ENCODE assay signal across 11 cellular contexts in genomic region chr6:13427346-13427745, GRCh38.
DNase-seq lines count a peak whose midpoint lies in the region; ATAC-seq and TF ChIP-seq lines count a peak whose summit lies in the region.
"Had no signal": no experiment of that assay in that cellular context is flagged by ENCODE, and none has a peak within 500 bp of the region (broad histone marks: within the 10 kb centered on the region; RNA-seq: fewer than 3 reads in every experiment).

No MANE protein-coding gene starts in this region.

- POLR2A ChIA-PET in T-cell (lab: Charles Lee) = interaction anchor here in 1 of 2 donors (0.6 kb wide), 1 partner anchor 36 kb away, joined by 3 read pairs; no protein-coding TSS in a partner anchor
- POLR2A ChIA-PET in naive thymus-derived CD4-positive, alpha-beta T cell (lab: Charles Lee) = no interaction called here

- H3K4me3 Mint-ChIP-seq in T-cell (peak overlapping the region; percentile 60 to 78 (median 62)), HFFc6 (no peak overlapping the region)
- peak overlapping the region; percentile 62 to 92 (median 80) for H3K4me3 Mint-ChIP-seq in naive thymus-derived CD4-positive, alpha-beta T cell

- H3K27me3 ChIP-seq in DOHH2 (ENCODE audit: control insufficient read depth, low read length) = no peaks in the 10 kb centered on the region
- no peaks in the 10 kb centered on the region for H3K27me3 ChIP-seq in naive thymus-derived CD4-positive, alpha-beta T cell (ENCODE audit: control insufficient read depth in 2 of 2, insufficient read depth in 2 of 2, low read length in 2 of 2)
- H3K27me3 ChIP-seq: testis had no signal

- H3K27me3 Mint-ChIP-seq in T-cell = no peaks in the 10 kb centered on the region
- H3K27me3 Mint-ChIP-seq in naive thymus-derived CD4-positive, alpha-beta T cell = peaks cover 0 to 2% (median 0%) of the 10 kb centered on the region in 5 donors
- H3K27me3 Mint-ChIP-seq in HFFc6 (ENCODE audit: insufficient read depth) = no peaks in the 10 kb centered on the region

- no peak for DNase-seq in T-cell
- no peak for DNase-seq in naive thymus-derived CD4-positive, alpha-beta T cell
- no peak for DNase-seq in HFFc6
- DNase-seq: left cardiac atrium, NCI-H748 treated with DMSO at 0.1 percent for 48 hours, testis had no signal

- H3F3A ChIP-seq in DOHH2 (ENCODE audit: control insufficient read depth, insufficient read depth) = no peaks in the 10 kb centered on the region

- H3K9me3 Mint-ChIP-seq in T-cell (no peaks in the 10 kb centered on the region), HFFc6 (no peaks in the 10 kb centered on the region)
- H3K9me3 Mint-ChIP-seq in naive thymus-derived CD4-positive, alpha-beta T cell = no peaks in the 10 kb centered on the region

- H3K36me3 ChIP-seq in DOHH2 (ENCODE audit: control insufficient read depth, low read length) = no peaks in the 10 kb centered on the region
- H3K36me3 ChIP-seq in naive thymus-derived CD4-positive, alpha-beta T cell (ENCODE audit: control insufficient read depth in 2 of 3, insufficient read depth in 3 of 3, low read length in 3 of 3) = no peaks in the 10 kb centered on the region

- ATAC-seq in GM19035 (IDR thresholded peaks at IDR 0.05; ENCODE audit: unreplicated experiment) (peak; percentile 17), T-cell (replicated peaks in 1 of 4) (peak in 1 of 4 experiments; percentile 22), HG03521 (IDR thresholded peaks at IDR 0.05; ENCODE audit: unreplicated experiment) (no peak), GM18498 (IDR thresholded peaks at IDR 0.05; ENCODE audit: unreplicated experiment) (no peak), HG03108 (IDR thresholded peaks at IDR 0.05; ENCODE audit: unreplicated experiment) (no peak)
- ATAC-seq in naive thymus-derived CD4-positive, alpha-beta T cell = no peak

- H3K4me3 ChIP-seq in DOHH2 (ENCODE audit: low read length) = peak overlapping the region; percentile 46; the same call in 1 of the 2 replicates
- H3K4me3 ChIP-seq in naive thymus-derived CD4-positive, alpha-beta T cell (ENCODE audit: low read length) = no peak overlapping the region
- H3K4me3 ChIP-seq: testis had no signal

- no peaks in the 10 kb centered on the region for H3K79me2 ChIP-seq in DOHH2 (ENCODE audit: control insufficient read depth, low read length)

- no peaks in the 10 kb centered on the region for H3K9me3 ChIP-seq in DOHH2 (ENCODE audit: control insufficient read depth, insufficient read depth, low read length)
- no peaks in the 10 kb centered on the region for H3K9me3 ChIP-seq in naive thymus-derived CD4-positive, alpha-beta T cell (ENCODE audit: control insufficient read depth in 2 of 3, low read length in 3 of 3)
- H3K9me3 ChIP-seq: testis had no signal

- H3K27ac ChIP-seq in DOHH2 (ENCODE audit: low read depth, low read length) = no peak overlapping the region
- no peak overlapping the region for H3K27ac ChIP-seq in naive thymus-derived CD4-positive, alpha-beta T cell (ENCODE audit: low read depth, low read length)
- H3K27ac ChIP-seq: testis had no signal

- no peaks in the 10 kb centered on the region for H4K20me1 ChIP-seq in DOHH2 (ENCODE audit: control insufficient read depth, insufficient read depth, low read depth, low read length)

- intact Hi-C loops in naive thymus-derived CD4-positive, alpha-beta T cell (cut with micrococcal nuclease) = loop anchor here in 1 of 2 donors (5.0 kb wide), 1 partner anchor 45 kb away; no protein-coding TSS in a partner anchor

- H3K9me2 ChIP-seq in DOHH2 (replicated peaks; ENCODE audit: control insufficient read depth, low read length) = no peaks in the 10 kb centered on the region

- peak overlapping the region; percentile 16 to 81 for H3K27ac Mint-ChIP-seq in T-cell
- peak overlapping the region in 6 of 9 donors; percentile 1 to 83 (median 56) for H3K27ac Mint-ChIP-seq in naive thymus-derived CD4-positive, alpha-beta T cell
- H3K27ac Mint-ChIP-seq in HFFc6 = no peak overlapping the region

- H3K4me1 Mint-ChIP-seq in T-cell = peaks cover 37 to 56% (median 48%) of the 10 kb centered on the region in 3 donors
- peaks cover 21 to 71% (median 43%) of the 10 kb centered on the region in 7 donors for H3K4me1 Mint-ChIP-seq in naive thymus-derived CD4-positive, alpha-beta T cell
- peaks cover 29% of the 10 kb centered on the region for H3K4me1 Mint-ChIP-seq in HFFc6 (ENCODE audit: low read depth)

- peak overlapping the region; percentile 55 for H3K4me2 ChIP-seq in DOHH2 (ENCODE audit: low read length)

- TF ChIP-seq CTCF in DOHH2 (IDR thresholded peaks at IDR 0.05; ENCODE audit: low read depth, low read length, poor library complexity, severe bottlenecking) = no peak
- no peak for TF ChIP-seq CTCF in HFFc6 (IDR thresholded peaks at IDR 0.05)

- CTCF ChIA-PET in T-cell (lab: Charles Lee) = no interaction called here
- CTCF ChIA-PET in naive thymus-derived CD4-positive, alpha-beta T cell (lab: Charles Lee) = interaction anchor here (0.7 kb wide), 1 partner anchor 17 kb away, joined by 3 read pairs; no protein-coding TSS in a partner anchor

- H3K4me1 ChIP-seq in DOHH2 (ENCODE audit: control insufficient read depth, low read length) = peaks cover 28% of the 10 kb centered on the region
- H3K4me1 ChIP-seq in naive thymus-derived CD4-positive, alpha-beta T cell (ENCODE audit: control insufficient read depth in 2 of 2, insufficient read depth in 2 of 2, low read length in 2 of 2) = peaks cover 23 to 49% of the 10 kb centered on the region in 2 donors
- H3K4me1 ChIP-seq: testis had no signal

- no peaks in the 10 kb centered on the region for H3K36me3 Mint-ChIP-seq in T-cell
- H3K36me3 Mint-ChIP-seq in naive thymus-derived CD4-positive, alpha-beta T cell = peaks cover 0 to 9% (median 0%) of the 10 kb centered on the region in 5 donors
- no peaks in the 10 kb centered on the region for H3K36me3 Mint-ChIP-seq in HFFc6 (ENCODE audit: low read depth)
